Comparison of ENCODE assay signal across 1 cellular context in genomic region chr6:32894085-32895005, GRCh38.
TF ChIP-seq lines count a peak whose summit lies in the region.

No MANE protein-coding gene starts in this region.

TF ChIP-seq in K562, 482 proteins besides CTCF, POLR2A, EP300 and RAD21 (continued from another document):
- TF ChIP-seq SRSF1 (IDR thresholded peaks at IDR 0.05; ENCODE audit: low read depth, low read length) (no peak), ZNF311 (CRISPR knock-in tag; IDR thresholded peaks at IDR 0.05) (no peak), TSC22D4 (tag; IDR thresholded peaks at IDR 0.05) (no peak), NR2C1 (IDR thresholded peaks at IDR 0.05) (no peak), NR2C1 (tag; IDR thresholded peaks at IDR 0.05) (no peak)
